Comparison of ENCODE assay signal across 23 cellular contexts in genomic region chr2:121173806-121174205, GRCh38.
"Had no signal": no experiment of that assay in that cellular context is flagged by ENCODE, and none has a peak within 500 bp of the region (broad histone marks: within the 10 kb centered on the region; RNA-seq: fewer than 3 reads in every experiment).

No MANE protein-coding gene starts in this region.

- H3K36me3 Mint-ChIP-seq: activated naive CD8-positive, alpha-beta T cell treated with anti-CD3 and anti-CD28 coated beads, Interleukin-2, amount 10 ng/mL, durations not matched to agents 7 days and 5 days had no signal

- DNase-seq: activated CD4-positive, alpha-beta T cell treated with anti-CD3 and anti-CD28 coated beads for 48 hours; activated CD4-positive, alpha-beta T cell treated with anti-CD3 and anti-CD28 coated beads, Interleukin-2, amount 50 U/mL, for 4 hours; activated CD4-positive, CD25-positive, alpha-beta regulatory T cell treated with anti-CD3 and anti-CD28 coated beads, Interleukin-2, amount 50 U/mL, for 72 hours; activated CD8-positive, alpha-beta memory T cell treated with anti-CD3 and anti-CD28 coated beads, Interleukin-2, amount 50 U/mL, for 48 hours; activated CD8-positive, alpha-beta T cell treated with anti-CD3 and anti-CD28 coated beads, Interleukin-2, amount 10 ng/mL, durations not matched to agents 7 days and 5 days; activated naive CD4-positive, alpha-beta T cell treated with anti-CD3 and anti-CD28 coated beads, Interleukin-2, amount 50 U/mL, for 16 hours; activated naive CD8-positive, alpha-beta T cell treated with anti-CD3 and anti-CD28 coated beads, Interleukin-2, amount 10 ng/mL, durations not matched to agents 7 days and 5 days; activated T-cell treated with anti-CD3 and anti-CD28 coated beads, Interleukin-2, amount 50 U/mL, for 1 hour; adrenal gland; anterior cingulate cortex; central memory CD4-positive, alpha-beta T cell; MG63; NCI-H1105; NCI-H1436; NCI-H1694 treated with DMSO at 0.1 percent for 48 hours; NCI-H2029 treated with DMSO at 0.1 percent for 48 hours; NCI-H345; Peyer's patch; SHP77 treated with DMSO at 0.1 percent for 48 hours; T-helper 9 cell had no signal

- H3K4me3 ChIP-seq: adrenal gland, MG63, Peyer's patch had no signal

- H3K4me1 Mint-ChIP-seq: WTC11 had no signal

- H3K27me3 ChIP-seq: MG63, Peyer's patch had no signal

- H3K27ac Mint-ChIP-seq: activated CD8-positive, alpha-beta T cell treated with anti-CD3 and anti-CD28 coated beads, Interleukin-2, amount 10 ng/mL, durations not matched to agents 7 days and 5 days; activated naive CD8-positive, alpha-beta T cell treated with anti-CD3 and anti-CD28 coated beads, Interleukin-2, amount 10 ng/mL, durations not matched to agents 7 days and 5 days; T-helper 1 cell treated with Interleukin-12 subunit alpha and Interleukin-12 subunit beta and Interleukin-4 antibody, amounts not matched to agents 30 μg/mL and 1 μg/mL, for 36 hours; WTC11 had no signal

- H3K4me1 ChIP-seq: adrenal gland, Peyer's patch had no signal

- H3K4me2 ChIP-seq: KMS-11 had no signal

- H3K4me3 Mint-ChIP-seq: activated CD8-positive, alpha-beta T cell treated with anti-CD3 and anti-CD28 coated beads, Interleukin-2, amount 10 ng/mL, durations not matched to agents 7 days and 5 days; activated naive CD8-positive, alpha-beta T cell treated with anti-CD3 and anti-CD28 coated beads, Interleukin-2, amount 10 ng/mL, durations not matched to agents 7 days and 5 days; T-helper 1 cell treated with Interleukin-12 subunit alpha and Interleukin-12 subunit beta and Interleukin-4 antibody, amounts not matched to agents 30 μg/mL and 1 μg/mL, for 36 hours; WTC11 had no signal

- H3K27ac ChIP-seq: adrenal gland, KMS-11, Peyer's patch had no signal

- H3K9ac ChIP-seq: KMS-11 had no signal

- ATAC-seq: activated CD8-positive, alpha-beta T cell treated with anti-CD3 and anti-CD28 coated beads, Interleukin-2, amount 10 ng/mL, durations not matched to agents 7 days and 5 days; WTC11 had no signal

- H3K9me3 ChIP-seq: adrenal gland, MG63, Peyer's patch had no signal

- H3K36me3 ChIP-seq: adrenal gland, MG63, Peyer's patch had no signal
